Comparison of ENCODE assay signal across 14 cellular contexts in genomic region chr18:69257861-69258458, GRCh38.
A peak's percentile ranks its signal among the peaks of the same experiment; 100 is the strongest.
DNase-seq lines count a peak whose midpoint lies in the region; ATAC-seq and TF ChIP-seq lines count a peak whose summit lies in the region.
"Had no signal": no experiment of that assay in that cellular context is flagged by ENCODE, and none has a peak within 500 bp of the region (broad histone marks: within the 10 kb centered on the region; RNA-seq: fewer than 3 reads in every experiment).

No MANE protein-coding gene starts in this region.

- intact Hi-C loops in MCF 10A (cut with micrococcal nuclease) = no loop called here
- intact Hi-C loops in breast epithelium (cut with DNase I; ENCODE audit: low total_unique reads) = no loop called here

- no peak overlapping the region for H3K27ac ChIP-seq in breast epithelium
- H3K27ac ChIP-seq in RWPE2 (ENCODE audit: poor library complexity, severe bottlenecking) = no peak overlapping the region
- H3K27ac ChIP-seq: A549, HL-60 had no signal

- POLR2A ChIA-PET in MCF 10A (lab: Yijun Ruan, JAX) = interaction anchor here (0.6 kb wide), 1 partner anchor 18 kb away, joined by 3 read pairs; no protein-coding TSS in a partner anchor

- H3K9me3 ChIP-seq in breast epithelium (no peaks in the 10 kb centered on the region), RWPE2 (ENCODE audit: severe bottlenecking) (no peaks in the 10 kb centered on the region)
- H3K9me3 ChIP-seq: A549 had no signal

- no peak overlapping the region for H3K4me3 Mint-ChIP-seq in MCF 10A (ENCODE audit: unreplicated experiment)
- H3K4me3 Mint-ChIP-seq: activated T-helper 1 cell treated with anti-CD3 and anti-CD28 coated beads, Interleukin-12 subunit alpha, Interleukin-12 subunit beta, Interleukin-2, Interleukin-4 antibody, amounts not matched to agents 30 ng/mL and 10 ng/mL and 1 ng/mL, durations not matched to agents 14 hours and 24 hours and 36 hours had no signal

- no peaks in the 10 kb centered on the region for H3K9me3 Mint-ChIP-seq in MCF 10A (ENCODE audit: unreplicated experiment)
- H3K9me3 Mint-ChIP-seq: activated T-helper 1 cell treated with anti-CD3 and anti-CD28 coated beads, Interleukin-12 subunit alpha, Interleukin-12 subunit beta, Interleukin-2, Interleukin-4 antibody, amounts not matched to agents 30 ng/mL and 10 ng/mL and 1 ng/mL, durations not matched to agents 14 hours and 24 hours and 36 hours had no signal

- H3K4me1 Mint-ChIP-seq in MCF 10A (ENCODE audit: insufficient read depth, unreplicated experiment) = no peaks in the 10 kb centered on the region

- H3K4me1 ChIP-seq in breast epithelium (no peaks in the 10 kb centered on the region), RWPE2 (ENCODE audit: insufficient read depth, poor library complexity, severe bottlenecking) (peaks cover 3% of the 10 kb centered on the region)
- H3K4me1 ChIP-seq: A549 had no signal

- H3K4me3 ChIP-seq in breast epithelium (no peak overlapping the region), RWPE2 (ENCODE audit: severe bottlenecking) (no peak overlapping the region), fibroblast of mammary gland (ENCODE audit: control insufficient read depth, low read depth, low read length) (no peak overlapping the region)
- H3K4me3 ChIP-seq: A549 had no signal

- H3K36me3 Mint-ChIP-seq in MCF 10A (ENCODE audit: insufficient read depth, unreplicated experiment) = no peaks in the 10 kb centered on the region

- TF ChIP-seq POLR2A in breast epithelium (IDR thresholded peaks at IDR 0.05) (no peak), erythroblast (IDR thresholded peaks at IDR 0.05; ENCODE audit: low read length) (no peak)

- TF ChIP-seq CTCF in MCF 10A (IDR thresholded peaks at IDR 0.05; ENCODE audit: unreplicated experiment) (no peak), breast epithelium (IDR thresholded peaks at IDR 0.05) (no peak), RWPE2 (IDR thresholded peaks at IDR 0.05; ENCODE audit: poor library complexity, severe bottlenecking) (no peak), fibroblast of mammary gland (conservative IDR thresholded peaks at IDR 0.05; ENCODE audit: control insufficient read depth, insufficient read depth, low read depth, low read length) (no peak)

- CTCF ChIA-PET in MCF 10A (lab: Yijun Ruan, JAX) = interaction anchor here (0.5 kb wide), 1 partner anchor 745 kb away, joined by 3 read pairs; no protein-coding TSS in a partner anchor

- H3K27me3 Mint-ChIP-seq in MCF 10A (ENCODE audit: insufficient read depth, unreplicated experiment) = no peaks in the 10 kb centered on the region

- H3K27ac Mint-ChIP-seq in MCF 10A (ENCODE audit: low read depth, unreplicated experiment) = no peak overlapping the region
- H3K27ac Mint-ChIP-seq: activated T-helper 1 cell treated with anti-CD3 and anti-CD28 coated beads, Interleukin-12 subunit alpha, Interleukin-12 subunit beta, Interleukin-2, Interleukin-4 antibody, amounts not matched to agents 30 ng/mL and 10 ng/mL and 1 ng/mL, durations not matched to agents 14 hours and 24 hours and 36 hours had no signal

- H3K36me3 ChIP-seq in breast epithelium = no peaks in the 10 kb centered on the region
- H3K36me3 ChIP-seq in RWPE2 (ENCODE audit: low read depth) = no peaks in the 10 kb centered on the region

- BruUV-seq in MCF 10A (replicated peaks; lab: Mats Ljungman, UMichigan) = no TSS peak

- H3K27me3 ChIP-seq in breast epithelium = no peaks in the 10 kb centered on the region
- peaks cover 3% of the 10 kb centered on the region for H3K27me3 ChIP-seq in RWPE2 (ENCODE audit: insufficient read depth, poor library complexity, severe bottlenecking)

- ATAC-seq in RWPE2 (ENCODE audit: low read depth) = peak; percentile 75
- ATAC-seq: A549 had no signal

- peak; percentile 88 for DNase-seq in MCF 10A (ENCODE audit: unreplicated experiment)
- no peak for DNase-seq in breast epithelium (ENCODE audit: low spot score in 2 of 2)
- no peak for DNase-seq in RWPE2 (ENCODE audit: low spot score)
- peak; percentile 93 for DNase-seq in fibroblast of mammary gland (ENCODE audit: low read depth)
- peak; percentile 53 for DNase-seq in stromal cell of bone marrow (ENCODE audit: low read depth)
- no peak for DNase-seq in erythroblast (lab: John Stamatoyannopoulos, UW)
- no peak for DNase-seq in NCI-H2196 treated with DMSO at 0.1 percent for 48 hours (lab: John Stamatoyannopoulos, UW; ENCODE audit: unreplicated experiment)
- no peak for DNase-seq in AML-193 (lab: John Stamatoyannopoulos, UW)
- DNase-seq: activated CD4-positive, CD25-positive, alpha-beta regulatory T cell treated with anti-CD3 and anti-CD28 coated beads, Interleukin-2, amount 50 U/mL, for 72 hours; NCI-H2029 treated with DMSO at 0.1 percent for 48 hours; SHP77 had no signal

Comparison
In these comparisons a context has a peak if more than half of its experiments do, and no peak if none do; other contexts are left out.
1. DNase-seq: peak in MCF 10A (single experiment), fibroblast of mammary gland (single experiment) and stromal cell of bone marrow (single experiment); none in breast epithelium (0 of 2), RWPE2 (single experiment), erythroblast (0 of 2), NCI-H2196 treated with DMSO at 0.1 percent for 48 hours (single experiment) and AML-193 (0 of 2).